In genomic region chr12:33786532-33786931, GRCh38 we compare ENCODE assay signal across 33 cellular contexts.
DNase-seq lines count a peak whose midpoint lies in the region; ATAC-seq, FAIRE-seq and TF ChIP-seq lines count a peak whose summit lies in the region.
"Had no signal": no experiment of that assay in that cellular context is flagged by ENCODE, and none has a peak within 500 bp of the region (broad histone marks: within the 10 kb centered on the region; RNA-seq: fewer than 3 reads in every experiment).

No MANE protein-coding gene starts in this region.

- no peak for TF ChIP-seq CTCF in HepG2 (CRISPR knock-in tag; IDR thresholded peaks at IDR 0.05)
- TF ChIP-seq CTCF in right lobe of liver (IDR thresholded peaks at IDR 0.05) = no peak
- TF ChIP-seq CTCF in neural progenitor cell (IDR thresholded peaks at IDR 0.05) = no peak

- H3K4me1 Mint-ChIP-seq in neural progenitor cell = no peaks in the 10 kb centered on the region
- H3K4me1 Mint-ChIP-seq: B cell; CD14-positive monocyte; CD4-positive, alpha-beta memory T cell; CD4-positive, CD25-positive, alpha-beta regulatory T cell; CD8-positive, alpha-beta memory T cell had no signal

- H3K4me3 Mint-ChIP-seq in neural progenitor cell = no peak overlapping the region
- H3K4me3 Mint-ChIP-seq: B cell; CD14-positive monocyte; CD4-positive, alpha-beta memory T cell; CD4-positive, alpha-beta T cell; CD4-positive, CD25-positive, alpha-beta regulatory T cell; CD8-positive, alpha-beta memory T cell; CD8-positive, alpha-beta T cell had no signal

- H3K4me2 ChIP-seq in HepG2 (ENCODE audit: low read depth, low read length) = no peak overlapping the region
- no peak overlapping the region for H3K4me2 ChIP-seq in neural progenitor cell
- H3K4me2 ChIP-seq: A549; BLaER1; BLaER1 treated with 17β-estradiol and CSF1 and Interleukin-3, amounts not matched to agents 10 nM and 100 nM had no signal

- no peak for FAIRE-seq in HepG2 (lab: Jason Lieb, UNC)
- FAIRE-seq: A204.1, A549, D721Med had no signal

- POLR2A ChIA-PET in HepG2 (lab: Yijun Ruan, JAX) = no interaction called here

- TF ChIP-seq POLR2A in HepG2 (IDR thresholded peaks at IDR 0.05; ENCODE audit: insufficient read depth in 1 of 2, low read depth in 2 of 2, low read length in 2 of 2) (no peak), right lobe of liver (IDR thresholded peaks at IDR 0.05) (no peak)

- in situ Hi-C loops in HepG2 (cut with HindIII; ENCODE audit: extremely low pct_ligation_motif_present, low pct_unique_long_range_greater_than_20kb) = no loop called here

- CTCF ChIA-PET in HepG2 (lab: Yijun Ruan, JAX; ENCODE audit: low intra/inter-chr PET ratio, low total read pairs) = no interaction called here

- no TSS peak for BruUV-seq in HepG2 (replicated peaks; lab: Mats Ljungman, UMichigan)

- no peaks in the 10 kb centered on the region for H3K36me3 Mint-ChIP-seq in neural progenitor cell
- H3K36me3 Mint-ChIP-seq: CD14-positive monocyte; CD4-positive, alpha-beta memory T cell; CD4-positive, CD25-positive, alpha-beta regulatory T cell; CD8-positive, alpha-beta memory T cell; CD8-positive, alpha-beta T cell had no signal

- H3K79me2 ChIP-seq in HepG2 (ENCODE audit: insufficient read depth, low read length) = no peaks in the 10 kb centered on the region
- no peaks in the 10 kb centered on the region for H3K79me2 ChIP-seq in neural progenitor cell (ENCODE audit: low read depth)

- no peak for TF ChIP-seq RAD21 in HepG2 (CRISPR knock-in tag; IDR thresholded peaks at IDR 0.05)

- no peak for ATAC-seq in HepG2
- ATAC-seq in right lobe of liver = peak; percentile 54 to 80 (median 68)
- ATAC-seq: A549; CD8-positive, alpha-beta T cell had no signal

- H3K27ac ChIP-seq in HepG2 (ENCODE audit: extremely low read length, insufficient read depth, low read length) = no peak overlapping the region
- H3K27ac ChIP-seq in right lobe of liver = no peak overlapping the region
- H3K27ac ChIP-seq in neural progenitor cell = no peak overlapping the region
- H3K27ac ChIP-seq: 22Rv1; A549; BLaER1; BLaER1 treated with 17β-estradiol and CSF1 and Interleukin-3, amounts not matched to agents 10 nM and 100 nM; C4-2B had no signal

- DNase-seq in HepG2 (ENCODE audit: low spot score) (no peak), right lobe of liver (no peak), neural progenitor cell (ENCODE audit: low spot score) (no peak)
- DNase-seq in activated CD8-positive, alpha-beta memory T cell treated with anti-CD3 and anti-CD28 coated beads for 24 hours = no peak
- DNase-seq: 8988T; ACHN; AML-193; BE2C; C1 segment of cervical spinal cord; Caco-2; Calu3; CD4-positive, alpha-beta memory T cell; CD4-positive, alpha-beta T cell; CD4-positive, CD25-positive, alpha-beta regulatory T cell; CD8-positive, alpha-beta memory T cell; CD8-positive, alpha-beta T cell; COR-L47; DMS 273 treated with DMSO at 0.1 percent for 48 hours; DMS153; DMS53; DMS79; DMS79 treated with DMSO at 0.1 percent for 48 hours; DND-41; EL had no signal

- no peaks in the 10 kb centered on the region for H3K36me3 ChIP-seq in HepG2 (replicated peaks in 1 of 2; ENCODE audit: control insufficient read depth in 1 of 2, insufficient read depth in 2 of 2, low read length in 2 of 2)
- H3K36me3 ChIP-seq in right lobe of liver = no peaks in the 10 kb centered on the region
- H3K36me3 ChIP-seq in neural progenitor cell = no peaks in the 10 kb centered on the region
- H3K36me3 ChIP-seq: BE2C; BLaER1; BLaER1 treated with 17β-estradiol and CSF1 and Interleukin-3, amounts not matched to agents 10 nM and 100 nM had no signal

- H4K20me1 ChIP-seq in HepG2 (ENCODE audit: insufficient read depth, low read length) (no peaks in the 10 kb centered on the region), neural progenitor cell (ENCODE audit: low read depth) (no peaks in the 10 kb centered on the region)
- H4K20me1 ChIP-seq: BLaER1; BLaER1 treated with 17β-estradiol and CSF1 and Interleukin-3, amounts not matched to agents 10 nM and 100 nM had no signal

- H3F3A ChIP-seq in neural progenitor cell (ENCODE audit: low read depth) = no peaks in the 10 kb centered on the region

- no peak for TF ChIP-seq EP300 in HepG2 (IDR thresholded peaks at IDR 0.05; ENCODE audit: low read depth in 2 of 2, low read length in 2 of 2)
- TF ChIP-seq EP300 in HepG2 (CRISPR knock-in tag; IDR thresholded peaks at IDR 0.05; ENCODE audit: borderline replicate concordance) = no peak

- peaks cover 4% of the 10 kb centered on the region for H3K27me3 Mint-ChIP-seq in neural progenitor cell (ENCODE audit: insufficient read depth, low read depth)
- H3K27me3 Mint-ChIP-seq: B cell; CD4-positive, alpha-beta memory T cell; CD4-positive, alpha-beta T cell; CD4-positive, CD25-positive, alpha-beta regulatory T cell; CD8-positive, alpha-beta memory T cell had no signal

- H3K4me1 ChIP-seq in HepG2 (ENCODE audit: insufficient read depth, low read length) (no peaks in the 10 kb centered on the region), right lobe of liver (peaks cover 0 to 11% (median 2%) of the 10 kb centered on the region in 4 donors), neural progenitor cell (no peaks in the 10 kb centered on the region)
- H3K4me1 ChIP-seq: A549; BE2C; BLaER1; BLaER1 treated with 17β-estradiol and CSF1 and Interleukin-3, amounts not matched to agents 10 nM and 100 nM; Caco-2 had no signal

- no peak overlapping the region for H2AFZ ChIP-seq in HepG2 (ENCODE audit: low read length)
- no peak overlapping the region for H2AFZ ChIP-seq in neural progenitor cell (replicated peaks)

- H3K9ac ChIP-seq in HepG2 (ENCODE audit: insufficient read depth, low read depth, low read length) (no peak overlapping the region), neural progenitor cell (no peak overlapping the region)
- H3K9ac ChIP-seq: BLaER1; BLaER1 treated with 17β-estradiol and CSF1 and Interleukin-3, amounts not matched to agents 10 nM and 100 nM had no signal

- peaks cover 6% of the 10 kb centered on the region for H3K9me3 Mint-ChIP-seq in neural progenitor cell

- intact Hi-C loops in HepG2 (cut with micrococcal nuclease; ENCODE audit: unreplicated experiment) = no loop called here
- intact Hi-C loops in right lobe of liver (cut with DNase I) = no loop called here

- H3K9me3 ChIP-seq in HepG2 (ENCODE audit: low read length) (peaks cover 54% of the 10 kb centered on the region), right lobe of liver (no peaks in the 10 kb centered on the region), neural progenitor cell (ENCODE audit: low read depth) (no peaks in the 10 kb centered on the region)
- H3K9me3 ChIP-seq: A549, BE2C, BLaER1, Caco-2 had no signal

- H3K27me3 ChIP-seq in HepG2 (ENCODE audit: control insufficient read depth in 1 of 2, insufficient read depth in 2 of 2, low read length in 2 of 2) (no peaks in the 10 kb centered on the region), right lobe of liver (no peaks in the 10 kb centered on the region), neural progenitor cell (no peaks in the 10 kb centered on the region)
- H3K27me3 ChIP-seq: BE2C; BLaER1; BLaER1 treated with 17β-estradiol and CSF1 and Interleukin-3, amounts not matched to agents 10 nM and 100 nM had no signal

- no peak overlapping the region for H3K4me3 ChIP-seq in HepG2 (replicated peaks in 1 of 3; ENCODE audit: insufficient read depth in 1 of 3, low read depth in 2 of 3, low read length in 3 of 3)
- H3K4me3 ChIP-seq in right lobe of liver = no peak overlapping the region
- H3K4me3 ChIP-seq in neural progenitor cell = no peak overlapping the region
- H3K4me3 ChIP-seq: A549; BLaER1; BLaER1 treated with 17β-estradiol and CSF1 and Interleukin-3, amounts not matched to agents 10 nM and 100 nM had no signal

- no peak overlapping the region for H3K27ac Mint-ChIP-seq in neural progenitor cell
- H3K27ac Mint-ChIP-seq: B cell; CD14-positive monocyte; CD4-positive, alpha-beta memory T cell; CD4-positive, alpha-beta T cell; CD4-positive, CD25-positive, alpha-beta regulatory T cell; CD8-positive, alpha-beta memory T cell; CD8-positive, alpha-beta T cell had no signal

TF ChIP-seq in HepG2, 621 proteins besides CTCF, POLR2A, EP300 and RAD21:
- TF ChIP-seq MTERF4 (CRISPR knock-in tag; IDR thresholded peaks at IDR 0.05) (no peak), GPN1 (CRISPR knock-in tag; IDR thresholded peaks at IDR 0.05; ENCODE audit: borderline replicate concordance) (no peak), ZNF30 (CRISPR knock-in tag; IDR thresholded peaks at IDR 0.05) (no peak), SNAPC2 (CRISPR knock-in tag; IDR thresholded peaks at IDR 0.05) (no peak), CEBPB (IDR thresholded peaks at IDR 0.05; ENCODE audit: borderline replicate concordance, low read depth, low read length) (peak; percentile 17; the same call in 1 of the 2 replicates), MED1 (CRISPR knock-in tag; IDR thresholded peaks at IDR 0.05) (no peak), KAT2B (IDR thresholded peaks at IDR 0.05; ENCODE audit: borderline replicate concordance, low read depth, low read length) (no peak), KAT7 (CRISPR knock-in tag; IDR thresholded peaks at IDR 0.05; ENCODE audit: borderline replicate concordance) (no peak), GTF2F1 (IDR thresholded peaks at IDR 0.05; ENCODE audit: low read length) (no peak)
